Comparison of ENCODE assay signal across 1 cellular context in the genomic region with DNA sequence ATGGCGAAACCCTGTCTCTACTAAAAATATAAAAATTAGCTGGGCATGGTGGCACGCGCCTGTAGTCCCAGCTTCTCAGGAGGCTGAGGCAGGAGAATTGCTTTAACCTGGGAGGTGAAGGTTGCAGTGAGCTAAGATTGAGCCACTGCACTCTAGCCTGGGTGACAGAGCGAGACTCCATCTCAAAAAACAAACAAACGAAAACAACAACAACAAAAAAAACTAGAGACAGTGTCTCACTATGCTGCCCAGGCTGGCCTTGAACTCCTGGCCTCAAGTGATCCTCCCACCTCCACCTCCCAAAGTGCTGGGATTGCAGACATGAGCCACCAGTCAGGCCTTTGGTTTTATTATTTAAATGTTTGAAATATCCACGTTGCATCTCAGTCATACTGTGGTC.
TF ChIP-seq lines count a peak whose summit lies in the region.

No MANE protein-coding gene starts in this region.

TF ChIP-seq in HEK293, 187 proteins besides CTCF, POLR2A, EP300 and RAD21:
- TF ChIP-seq, protein P1, sequence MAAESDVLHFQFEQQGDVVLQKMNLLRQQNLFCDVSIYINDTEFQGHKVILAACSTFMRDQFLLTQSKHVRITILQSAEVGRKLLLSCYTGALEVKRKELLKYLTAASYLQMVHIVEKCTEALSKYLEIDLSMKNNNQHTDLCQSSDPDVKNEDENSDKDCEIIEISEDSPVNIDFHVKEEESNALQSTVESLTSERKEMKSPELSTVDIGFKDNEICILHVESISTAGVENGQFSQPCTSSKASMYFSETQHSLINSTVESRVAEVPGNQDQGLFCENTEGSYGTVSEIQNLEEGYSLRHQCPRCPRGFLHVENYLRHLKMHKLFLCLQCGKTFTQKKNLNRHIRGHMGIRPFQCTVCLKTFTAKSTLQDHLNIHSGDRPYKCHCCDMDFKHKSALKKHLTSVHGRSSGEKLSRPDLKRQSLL (tag by site-specific recombination; IDR thresholded peaks at IDR 0.05): peak; percentile 58; the same call in 1 of the 2 replicates
- TF ChIP-seq ZNF121 (tag by site-specific recombination; IDR thresholded peaks at IDR 0.05): peak; percentile 83
